In genomic region chr1:44924835-44925464, GRCh38 we compare ENCODE assay signal across 8 cellular contexts.
DNase-seq lines count a peak whose midpoint lies in the region; ATAC-seq and TF ChIP-seq lines count a peak whose summit lies in the region.

No MANE protein-coding gene starts in this region.

- in situ Hi-C loops in brain microvascular endothelial cell (cut with HindIII; ENCODE audit: low pct_ligation_motif_present, low sequenced_read_pairs): no loop called here

- H3K27me3 ChIP-seq in GM06990 (replicated peaks; ENCODE audit: control insufficient read depth, insufficient read depth, low read length): no peaks in the 10 kb centered on the region
- no peaks in the 10 kb centered on the region for H3K27me3 ChIP-seq in brain microvascular endothelial cell (replicated peaks)

- intact Hi-C loops in activated T-helper 1 cell treated with anti-CD3 and anti-CD28 coated beads, Interleukin-12 subunit alpha, Interleukin-12 subunit beta, Interleukin-2, Interleukin-4 antibody, amounts not matched to agents 30 ng/mL and 10 ng/mL and 1 ng/mL, durations not matched to agents 14 hours and 24 hours and 36 hours (cut with micrococcal nuclease): no loop called here

- peaks cover 7% of the 10 kb centered on the region for H3K4me1 Mint-ChIP-seq in activated T-helper 1 cell treated with anti-CD3 and anti-CD28 coated beads, Interleukin-12 subunit alpha, Interleukin-12 subunit beta, Interleukin-2, Interleukin-4 antibody, amounts not matched to agents 30 ng/mL and 10 ng/mL and 1 ng/mL, durations not matched to agents 14 hours and 24 hours and 36 hours (ENCODE audit: low read depth)

- TF ChIP-seq CTCF in GM06990 (IDR thresholded peaks at IDR 0.05; ENCODE audit: insufficient read depth, low read length, poor library complexity, severe bottlenecking) (peak; percentile 34), brain microvascular endothelial cell (IDR thresholded peaks at IDR 0.05; ENCODE audit: low read depth, low read length, missing control alignments) (peak; percentile 72)

- peaks cover 11% of the 10 kb centered on the region for H3K36me3 Mint-ChIP-seq in activated T-helper 1 cell treated with anti-CD3 and anti-CD28 coated beads, Interleukin-12 subunit alpha, Interleukin-12 subunit beta, Interleukin-2, Interleukin-4 antibody, amounts not matched to agents 30 ng/mL and 10 ng/mL and 1 ng/mL, durations not matched to agents 14 hours and 24 hours and 36 hours (ENCODE audit: low read depth)

- no peaks in the 10 kb centered on the region for H3K9me3 Mint-ChIP-seq in activated T-helper 1 cell treated with anti-CD3 and anti-CD28 coated beads, Interleukin-12 subunit alpha, Interleukin-12 subunit beta, Interleukin-2, Interleukin-4 antibody, amounts not matched to agents 30 ng/mL and 10 ng/mL and 1 ng/mL, durations not matched to agents 14 hours and 24 hours and 36 hours

- no peak for DNase-seq in GM06990 (ENCODE audit: extremely low read depth, insufficient read length)
- DNase-seq in LoVo (ENCODE audit: low spot score): peak; percentile 57
- peak; percentile 87 for DNase-seq in brain microvascular endothelial cell
- DNase-seq in non-pigmented ciliary epithelial cell (ENCODE audit: low read depth): peak; percentile 60
- no peak for DNase-seq in NCI-H1930 (lab: John Stamatoyannopoulos, UW)
- DNase-seq in activated T-helper 1 cell treated with anti-CD3 and anti-CD28 coated beads, Interleukin-12 subunit alpha, Interleukin-12 subunit beta, Interleukin-2, Interleukin-4 antibody, amounts not matched to agents 30 ng/mL and 10 ng/mL and 1 ng/mL, durations not matched to agents 14 hours and 24 hours and 36 hours (ENCODE audit: low spot score): no peak
- DNase-seq in GF-D8 (lab: John Stamatoyannopoulos, UW): no peak

- H3K27ac ChIP-seq in brain microvascular endothelial cell: peak overlapping the region; percentile 59

- peaks cover under 1% of the 10 kb centered on the region for H3K27me3 Mint-ChIP-seq in activated T-helper 1 cell treated with anti-CD3 and anti-CD28 coated beads, Interleukin-12 subunit alpha, Interleukin-12 subunit beta, Interleukin-2, Interleukin-4 antibody, amounts not matched to agents 30 ng/mL and 10 ng/mL and 1 ng/mL, durations not matched to agents 14 hours and 24 hours and 36 hours (ENCODE audit: insufficient read depth)

- no peak for ATAC-seq in GM21619 (IDR thresholded peaks at IDR 0.05; ENCODE audit: unreplicated experiment)

- no peak overlapping the region for H3K4me3 Mint-ChIP-seq in activated T-helper 1 cell treated with anti-CD3 and anti-CD28 coated beads, Interleukin-12 subunit alpha, Interleukin-12 subunit beta, Interleukin-2, Interleukin-4 antibody, amounts not matched to agents 30 ng/mL and 10 ng/mL and 1 ng/mL, durations not matched to agents 14 hours and 24 hours and 36 hours

- H3K27ac Mint-ChIP-seq in activated T-helper 1 cell treated with anti-CD3 and anti-CD28 coated beads, Interleukin-12 subunit alpha, Interleukin-12 subunit beta, Interleukin-2, Interleukin-4 antibody, amounts not matched to agents 30 ng/mL and 10 ng/mL and 1 ng/mL, durations not matched to agents 14 hours and 24 hours and 36 hours: no peak overlapping the region

- H3K36me3 ChIP-seq in GM06990 (ENCODE audit: control insufficient read depth, insufficient read depth, low read length) (no peaks in the 10 kb centered on the region; the same call in 1 of the 2 replicates), brain microvascular endothelial cell (replicated peaks) (no peaks in the 10 kb centered on the region)

- no peak overlapping the region for H3K4me3 ChIP-seq in GM06990 (replicated peaks; ENCODE audit: low read depth, low read length)
- peak overlapping the region; percentile 22 for H3K4me3 ChIP-seq in brain microvascular endothelial cell (ENCODE audit: low read depth, low read length)

Comparison
In these comparisons a context has a peak if more than half of its experiments do, and no peak if none do; other contexts are left out.
1. DNase-seq: peak in LoVo (single experiment), brain microvascular endothelial cell (single experiment) and non-pigmented ciliary epithelial cell (single experiment); none in GM06990 (single experiment), NCI-H1930 (0 of 2), activated T-helper 1 cell treated with anti-CD3 and anti-CD28 coated beads, Interleukin-12 subunit alpha, Interleukin-12 subunit beta, Interleukin-2, Interleukin-4 antibody, amounts not matched to agents 30 ng/mL and 10 ng/mL and 1 ng/mL, durations not matched to agents 14 hours and 24 hours and 36 hours (single experiment) and GF-D8 (single experiment).